Comparison of ENCODE assay signal across 26 cellular contexts in the genomic region with DNA sequence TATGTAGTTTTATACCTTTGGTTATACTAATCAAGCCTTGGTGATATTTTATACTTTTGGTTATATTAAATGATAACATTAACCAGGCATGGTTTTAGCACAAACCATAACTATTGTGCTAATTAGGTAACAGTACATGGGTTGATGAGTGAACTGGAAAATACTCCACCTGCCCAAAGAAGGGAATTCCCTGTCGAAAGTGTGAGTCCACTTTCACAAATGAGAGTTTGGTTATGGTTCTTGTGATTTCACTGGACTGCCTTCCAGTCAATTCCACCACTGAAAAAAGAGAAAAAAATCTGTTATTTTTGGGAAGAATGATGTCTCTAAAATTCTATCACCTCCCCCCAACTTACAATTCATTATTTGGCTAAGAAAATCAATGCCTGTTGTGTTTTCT. TPM values are rescaled to one million over a fixed set of nuclear protein-coding genes. Genes with fewer than 3 reads are reported as not detected.
DNase-seq lines count a peak whose midpoint lies in the region; ATAC-seq, FAIRE-seq and TF ChIP-seq lines count a peak whose summit lies in the region.
"Had no signal": no experiment of that assay in that cellular context is flagged by ENCODE, and none has a peak within 500 bp of the region (broad histone marks: within the 10 kb centered on the region; RNA-seq: fewer than 3 reads in every experiment).

No MANE protein-coding gene starts in this region.

- H3K9me3 ChIP-seq in HepG2 (ENCODE audit: low read length) = no peaks in the 10 kb centered on the region
- H3K9me3 ChIP-seq in right lobe of liver = no peaks in the 10 kb centered on the region
- H3K9me3 ChIP-seq in GM12878 (replicated peaks; ENCODE audit: control insufficient read depth, insufficient read depth, low read length) = no peaks in the 10 kb centered on the region
- H3K9me3 ChIP-seq: A549; BLaER1 treated with 17β-estradiol and CSF1 and Interleukin-3, amounts not matched to agents 10 nM and 100 nM had no signal

- H2AFZ ChIP-seq in HepG2 (ENCODE audit: low read length) (no peak overlapping the region), GM12878 (ENCODE audit: control insufficient read depth, low read depth, low read length) (no peak overlapping the region)

- no peak for TF ChIP-seq EP300 in HepG2 (IDR thresholded peaks at IDR 0.05; ENCODE audit: low read depth in 2 of 2, low read length in 2 of 2)
- TF ChIP-seq EP300 in HepG2 (CRISPR knock-in tag; IDR thresholded peaks at IDR 0.05; ENCODE audit: borderline replicate concordance) = no peak
- no peak for TF ChIP-seq EP300 in GM12878 (IDR thresholded peaks at IDR 0.05; ENCODE audit: borderline replicate concordance in 1 of 2, control insufficient read depth in 1 of 2, low read depth in 2 of 2, low read length in 2 of 2)

- RAD21 ChIA-PET in GM12878 (lab: Charles Lee; ENCODE audit: unreplicated experiment) = no interaction called here

- peaks cover 37% of the 10 kb centered on the region for H3K4me1 ChIP-seq in HepG2 (ENCODE audit: insufficient read depth, low read length)
- H3K4me1 ChIP-seq in right lobe of liver = no peaks in the 10 kb centered on the region
- no peaks in the 10 kb centered on the region for H3K4me1 ChIP-seq in GM12878 (ENCODE audit: control insufficient read depth, insufficient read depth, low read length)
- H3K4me1 ChIP-seq: A549 had no signal

- H3K79me2 ChIP-seq in HepG2 (ENCODE audit: insufficient read depth, low read length) = peaks cover under 1% of the 10 kb centered on the region
- H3K79me2 ChIP-seq in GM12878 (ENCODE audit: control insufficient read depth, insufficient read depth, low read length) = no peaks in the 10 kb centered on the region

- H3K27me3 ChIP-seq in HepG2 (ENCODE audit: control insufficient read depth in 1 of 2, insufficient read depth in 2 of 2, low read length in 2 of 2) (no peaks in the 10 kb centered on the region), right lobe of liver (no peaks in the 10 kb centered on the region), GM12878 (replicated peaks in 1 of 2; ENCODE audit: control insufficient read depth in 2 of 2, insufficient read depth in 2 of 2, low read length in 1 of 2) (no peaks in the 10 kb centered on the region)
- H3K27me3 ChIP-seq: BLaER1 treated with 17β-estradiol and CSF1 and Interleukin-3, amounts not matched to agents 10 nM and 100 nM had no signal

- peaks cover 7% of the 10 kb centered on the region for H3K4me1 Mint-ChIP-seq in activated CD8-positive, alpha-beta memory T cell treated with anti-CD3 and anti-CD28 coated beads, Interleukin-2, amount 10 ng/mL, durations not matched to agents 7 days and 5 days
- H3K4me1 Mint-ChIP-seq: B cell; CD14-positive monocyte; CD4-positive, CD25-positive, alpha-beta regulatory T cell had no signal

- FAIRE-seq in HepG2 (lab: Jason Lieb, UNC) (no peak), GM12878 (lab: Jason Lieb, UNC) (no peak)
- FAIRE-seq: A549, GM12891 had no signal

- BruUV-seq in HepG2 (replicated peaks; lab: Mats Ljungman, UMichigan) = no TSS peak
- BruUV-seq in GM12878 (replicated peaks; lab: Mats Ljungman, UMichigan) = no TSS peak

- no peak overlapping the region for H3K4me3 Mint-ChIP-seq in activated CD8-positive, alpha-beta memory T cell treated with anti-CD3 and anti-CD28 coated beads, Interleukin-2, amount 10 ng/mL, durations not matched to agents 7 days and 5 days
- H3K4me3 Mint-ChIP-seq: B cell; CD14-positive monocyte; CD4-positive, alpha-beta memory T cell; CD4-positive, CD25-positive, alpha-beta regulatory T cell; CD8-positive, alpha-beta memory T cell had no signal

- H3K9ac ChIP-seq in HepG2 (ENCODE audit: insufficient read depth, low read depth, low read length) = no peak overlapping the region
- no peak overlapping the region for H3K9ac ChIP-seq in GM12878 (ENCODE audit: control insufficient read depth, insufficient read depth, low read length)
- H3K9ac ChIP-seq: BLaER1 treated with 17β-estradiol and CSF1 and Interleukin-3, amounts not matched to agents 10 nM and 100 nM had no signal

- TF ChIP-seq POLR2A in HepG2 (IDR thresholded peaks at IDR 0.05; ENCODE audit: insufficient read depth in 1 of 2, low read depth in 2 of 2, low read length in 2 of 2) = no peak; a peak in 1 of 4 replicates
- TF ChIP-seq POLR2A in right lobe of liver (IDR thresholded peaks at IDR 0.05) = no peak
- no peak for TF ChIP-seq POLR2A in GM12878 (IDR thresholded peaks at IDR 0.05; ENCODE audit: low read depth, low read length)

- DNase-seq in HepG2 (ENCODE audit: low spot score) (no peak), right lobe of liver (no peak), GM12878 (ENCODE audit: low read depth, low spot score) (no peak)
- no peak for DNase-seq in activated CD8-positive, alpha-beta memory T cell treated with anti-CD3 and anti-CD28 coated beads, Interleukin-2, amount 10 ng/mL, durations not matched to agents 7 days and 5 days
- DNase-seq: AML-193; CD4-positive, alpha-beta memory T cell; CD4-positive, CD25-positive, alpha-beta regulatory T cell; CD8-positive, alpha-beta memory T cell; COR-L47; DMS 273 treated with DMSO at 0.1 percent for 48 hours; DMS153; DMS53; DMS79; DND-41; EL; GDM1 had no signal

- no peaks in the 10 kb centered on the region for H3K9me3 Mint-ChIP-seq in activated CD8-positive, alpha-beta memory T cell treated with anti-CD3 and anti-CD28 coated beads, Interleukin-2, amount 10 ng/mL, durations not matched to agents 7 days and 5 days (ENCODE audit: low read depth)
- H3K9me3 Mint-ChIP-seq: CD14-positive monocyte; CD4-positive, alpha-beta memory T cell; CD4-positive, CD25-positive, alpha-beta regulatory T cell; CD8-positive, alpha-beta memory T cell had no signal

- H3K27ac ChIP-seq in HepG2 (ENCODE audit: extremely low read length, insufficient read depth, low read length) = no peak overlapping the region
- H3K27ac ChIP-seq in right lobe of liver = no peak overlapping the region
- no peak overlapping the region for H3K27ac ChIP-seq in GM12878 (ENCODE audit: control insufficient read depth, insufficient read depth)
- H3K27ac ChIP-seq: 22Rv1; A549; BLaER1 treated with 17β-estradiol and CSF1 and Interleukin-3, amounts not matched to agents 10 nM and 100 nM had no signal

- H3K36me3 ChIP-seq in HepG2 (replicated peaks in 1 of 2; ENCODE audit: control insufficient read depth in 1 of 2, insufficient read depth in 2 of 2, low read length in 2 of 2) (peaks cover 20 to 70% of the 10 kb centered on the region in 2 experiments), right lobe of liver (peaks cover 17 to 99% (median 61%) of the 10 kb centered on the region in 4 donors), GM12878 (ENCODE audit: control insufficient read depth in 2 of 2, insufficient read depth in 2 of 2, low read length in 1 of 2) (no peaks in the 10 kb centered on the region)

- H3K27me3 Mint-ChIP-seq in activated CD8-positive, alpha-beta memory T cell treated with anti-CD3 and anti-CD28 coated beads, Interleukin-2, amount 10 ng/mL, durations not matched to agents 7 days and 5 days = no peaks in the 10 kb centered on the region
- H3K27me3 Mint-ChIP-seq: CD4-positive, alpha-beta memory T cell; CD8-positive, alpha-beta memory T cell had no signal

- H3K36me3 Mint-ChIP-seq in activated CD8-positive, alpha-beta memory T cell treated with anti-CD3 and anti-CD28 coated beads, Interleukin-2, amount 10 ng/mL, durations not matched to agents 7 days and 5 days = no peaks in the 10 kb centered on the region
- H3K36me3 Mint-ChIP-seq: CD14-positive monocyte; CD4-positive, CD25-positive, alpha-beta regulatory T cell had no signal

- SMC1A ChIA-PET in GM12878 (lab: Charles Lee; ENCODE audit: uncharacterized antibody, unreplicated experiment) = no interaction called here

- H3K27ac Mint-ChIP-seq in activated CD8-positive, alpha-beta memory T cell treated with anti-CD3 and anti-CD28 coated beads, Interleukin-2, amount 10 ng/mL, durations not matched to agents 7 days and 5 days = no peak overlapping the region
- H3K27ac Mint-ChIP-seq: B cell; CD14-positive monocyte; CD4-positive, alpha-beta memory T cell; CD4-positive, CD25-positive, alpha-beta regulatory T cell had no signal

- H3K4me3 ChIP-seq in HepG2 (replicated peaks in 1 of 3; ENCODE audit: insufficient read depth in 1 of 3, low read depth in 2 of 3, low read length in 3 of 3) (no peak overlapping the region), right lobe of liver (no peak overlapping the region), GM12878 (no peak overlapping the region)
- H3K4me3 ChIP-seq: A549; BLaER1 treated with 17β-estradiol and CSF1 and Interleukin-3, amounts not matched to agents 10 nM and 100 nM had no signal

- POLR2A ChIA-PET in HepG2 (lab: Yijun Ruan, JAX) = interaction anchor here (1.4 kb wide), 1 partner anchor 10 kb away, joined by 7 read pairs; a partner anchor contains a TSS
- POLR2A ChIA-PET in GM12878 (lab: Charles Lee) = no interaction called here

- CTCF ChIA-PET in HepG2 (lab: Yijun Ruan, JAX; ENCODE audit: low intra/inter-chr PET ratio, low total read pairs) = no interaction called here
- CTCF ChIA-PET in GM12878 (lab: Yijun Ruan, JAX) = no interaction called here
- CTCF ChIA-PET in activated CD8-positive, alpha-beta memory T cell treated with anti-CD3 and anti-CD28 coated beads, Interleukin-2, amount 10 ng/mL, durations not matched to agents 7 days and 5 days (lab: Charles Lee) = interaction anchor here (1.0 kb wide), 1 partner anchor 8 kb away, joined by 3 read pairs; no protein-coding TSS in a partner anchor

- H4K20me1 ChIP-seq in HepG2 (ENCODE audit: insufficient read depth, low read length) (peaks cover 30% of the 10 kb centered on the region), GM12878 (ENCODE audit: control insufficient read depth, insufficient read depth) (no peaks in the 10 kb centered on the region)
- H4K20me1 ChIP-seq: BLaER1 treated with 17β-estradiol and CSF1 and Interleukin-3, amounts not matched to agents 10 nM and 100 nM had no signal

- TF ChIP-seq CTCF in HepG2 (CRISPR knock-in tag; IDR thresholded peaks at IDR 0.05) (no peak), right lobe of liver (IDR thresholded peaks at IDR 0.05) (no peak), GM12878 (IDR thresholded peaks at IDR 0.05 in 2 of 3, conservative IDR thresholded peaks at IDR 0.05 in 1 of 3; ENCODE audit: control insufficient read depth in 2 of 3, extremely low read depth in 1 of 3, insufficient read depth in 1 of 3, low read depth in 3 of 3, low read length in 3 of 3) (no peak)

- ATAC-seq in HepG2 (no peak), right lobe of liver (no peak), GM12878 (peak; percentile 37; the same call in 2 of the 3 replicates), HG02938 (IDR thresholded peaks at IDR 0.05; ENCODE audit: unreplicated experiment) (no peak)
- ATAC-seq in activated CD8-positive, alpha-beta memory T cell treated with anti-CD3 and anti-CD28 coated beads, Interleukin-2, amount 10 ng/mL, durations not matched to agents 7 days and 5 days = no peak
- ATAC-seq: A549 had no signal

- in situ Hi-C loops in HepG2 (cut with HindIII; ENCODE audit: extremely low pct_ligation_motif_present, low pct_unique_long_range_greater_than_20kb) (no loop called here), GM12878 (cut with MboI) (no loop called here)

- no peak for TF ChIP-seq RAD21 in HepG2 (CRISPR knock-in tag; IDR thresholded peaks at IDR 0.05)
- no peak for TF ChIP-seq RAD21 in GM12878 (IDR thresholded peaks at IDR 0.05; ENCODE audit: insufficient read depth, low read depth, low read length)

- whole genome bisulfite sequencing in HepG2 (ENCODE audit: low lambda C conversion rate) = 96% methylated on average over 1 of the region's 1 CpG
- WGBS in right lobe of liver (ENCODE audit: insufficient coverage, low coverage, low lambda C conversion rate, missing lambda C conversion rate) = 75% methylated on average over 1 of the region's 1 CpG
- 0% methylated on average over 1 of the region's 1 CpG for WGBS in GM12878 (ENCODE audit: insufficient coverage, insufficient replicate concordance, low lambda C conversion rate, missing lambda C conversion rate)

- intact Hi-C loops in HepG2 (cut with micrococcal nuclease; ENCODE audit: unreplicated experiment) (no loop called here), right lobe of liver (cut with DNase I) (loop anchor here in 1 of 2 donors (10.0 kb wide), 1 partner anchor 49 kb away; no protein-coding TSS in a partner anchor), GM12878 (cut with micrococcal nuclease; ENCODE audit: unreplicated experiment) (no loop called here)

- no peak overlapping the region for H3K4me2 ChIP-seq in HepG2 (ENCODE audit: low read depth, low read length)
- H3K4me2 ChIP-seq in GM12878 (ENCODE audit: control insufficient read depth, insufficient read depth) = no peak overlapping the region
- H3K4me2 ChIP-seq: A549 had no signal

RNA-seq across cellular contexts. Expression of a gene that starts 9.7 kb away (rescaled TPM):
- total RNA-seq in HepG2 (2016; rRNA removed; fragmentation: Illumina TruSeq; extraction: Trizol) (1,675 and 2,807 TPM in 2 replicates), right lobe of liver (1,000 to 10,000 TPM in 5 of 6 experiments, 100 to 1,000 TPM in 1; 978 to 3,352 (median 2,507) TPM), GM12878 (2014; rRNA removed) (not detected in 2 replicates), GM12878 (2014; rRNA removed; fragmentation: Illumina TruSeq; extraction: Trizol) (not detected in 2 replicates), GM12878 (2021) (2.0 and 3.5 TPM in 2 replicates)
- total RNA-seq in HepG2 (2016; cell fraction: cytosol; rRNA removed; fragmentation: Illumina TruSeq; extraction: Trizol; ENCODE audit: low read depth) = 234 and 270 TPM in 2 replicates
- 1,476 and 2,691 TPM in 2 replicates for total RNA-seq in HepG2 (2016; cell fraction: insoluble cytoplasmic fraction; rRNA removed; fragmentation: Illumina TruSeq; extraction: Trizol)
- 813 and 957 TPM in 2 replicates for total RNA-seq in HepG2 (2016; cell fraction: membrane; rRNA removed; fragmentation: Illumina TruSeq; extraction: Trizol)
- 2,507 and 2,973 TPM in 2 replicates for total RNA-seq in HepG2 (2016; cell fraction: nucleus; rRNA removed; fragmentation: Illumina TruSeq; extraction: Trizol)
- polyA plus RNA-seq in HepG2 (2011; rRNA removed) (6,551 and 8,760 TPM in 2 replicates), GM12878 (2011; rRNA removed) (0.04 and 0.10 TPM in 2 replicates), GM12878 (2014; fragmentation: Illumina TruSeq; extraction: Trizol) (not detected in 2 replicates), GM12878 (2014; fragmentation: Nextera tagmentation; extraction: Ambion mirVana) (not detected), GM12878 (2014; rRNA removed) (0.03 TPM in 1 of 2 replicates, not detected in the other), GM12878 (2016; fragmentation: Nextera tagmentation; extraction: Ambion mirVana) (under 1 TPM; 0.20 to 0.69 TPM)
- polyA plus RNA-seq in HepG2 (2011; cell fraction: cytosol; rRNA removed) = 4,485 and 9,624 TPM in 2 replicates
- polyA plus RNA-seq in HepG2 (2011; cell fraction: nucleus; rRNA removed) = 2,489 and 3,325 TPM in 2 replicates
- polyA plus RNA-seq in HepG2 (2012) = 4,336 and 6,335 TPM in 2 replicates
- polyA plus RNA-seq in HepG2 (2016; cell fraction: cytosol; fragmentation: Illumina TruSeq; extraction: Trizol; ENCODE audit: low read depth) = 214 and 262 TPM in 2 replicates
- 1,149 and 1,250 TPM in 2 replicates for polyA plus RNA-seq in HepG2 (2016; cell fraction: insoluble cytoplasmic fraction; fragmentation: Illumina TruSeq; extraction: Trizol; ENCODE audit: low read depth)
- polyA plus RNA-seq in HepG2 (2016; cell fraction: membrane; fragmentation: Illumina TruSeq; extraction: Trizol; ENCODE audit: low read depth) = 465 and 618 TPM in 2 replicates
- polyA plus RNA-seq in HepG2 (2016; cell fraction: nucleus; fragmentation: Illumina TruSeq; extraction: Trizol; ENCODE audit: insufficient read depth, low read depth) = 2,564 and 2,683 TPM in 2 replicates
- polyA minus RNA-seq in HepG2 (2011; rRNA and poly(A)+ RNA removed; ENCODE audit: low replicate concordance) = 3.9 and 4,519 TPM in 2 replicates
- polyA minus RNA-seq in HepG2 (2011; cell fraction: cytosol; rRNA and poly(A)+ RNA removed) = 3,071 and 7,219 TPM in 2 replicates
- 2,321 and 4,395 TPM in 2 replicates for polyA minus RNA-seq in HepG2 (2011; cell fraction: nucleus; rRNA and poly(A)+ RNA removed)
- total RNA-seq in GM12878 (2013; cell fraction: nucleolus; rRNA removed) = not detected in 2 replicates
- polyA plus RNA-seq in GM12878 (2011; ENCODE audit: low read depth) = not detected
- 0.06 and 0.45 TPM in 2 replicates for polyA plus RNA-seq in GM12878 (2011; cell fraction: cytosol; rRNA removed)
- polyA plus RNA-seq in GM12878 (2011; cell fraction: nucleus; rRNA removed) = 0.06 and 0.45 TPM in 2 replicates
- 0.16 and 0.28 TPM in 2 replicates for polyA plus RNA-seq in GM12878 (2012)
- 0.07 and 2.6 TPM in 2 replicates for polyA minus RNA-seq in GM12878 (2011; rRNA and poly(A)+ RNA removed)
- not detected in 2 replicates for polyA minus RNA-seq in GM12878 (2011; cell fraction: cytosol; rRNA and poly(A)+ RNA removed)
- not detected in 2 replicates for polyA minus RNA-seq in GM12878 (2011; cell fraction: nucleus; rRNA and poly(A)+ RNA removed)
- under 1 TPM in 1 of 2 experiments, not detected in 1; 0.12 TPM for total RNA-seq in activated CD8-positive, alpha-beta memory T cell treated with anti-CD3 and anti-CD28 coated beads, Interleukin-2, amount 10 ng/mL, durations not matched to agents 7 days and 5 days
- total RNA-seq: A172; B cell; CD4-positive, CD25-positive, alpha-beta regulatory T cell; Daoy; G401 had no signal
- polyA plus RNA-seq: A549; CD4-positive, CD25-positive, alpha-beta regulatory T cell had no signal

Comparison
In these comparisons a context has a peak if more than half of its experiments do, and no peak if none do; other contexts are left out.
1. RNA of a gene that starts 9.7 kb away (total RNA-seq): 234 to 2,973 TPM in HepG2 and 978 to 3,352 TPM in right lobe of liver; 0.12 TPM in activated CD8-positive, alpha-beta memory T cell treated with anti-CD3 and anti-CD28 coated beads, Interleukin-2, amount 10 ng/mL, durations not matched to agents 7 days and 5 days and 2.0 to 3.5 TPM in GM12878; every median in the first group is over 10 times any median in the second.